15 cellular contexts compared by ENCODE assay signal in genomic region chr13:40875048-40875447, GRCh38.
DNase-seq lines count a peak whose midpoint lies in the region; ATAC-seq and TF ChIP-seq lines count a peak whose summit lies in the region.
"Had no signal": no experiment of that assay in that cellular context is flagged by ENCODE, and none has a peak within 500 bp of the region (broad histone marks: within the 10 kb centered on the region; RNA-seq: fewer than 3 reads in every experiment).

No MANE protein-coding gene starts in this region.

- no peak for ATAC-seq in GM21381 (IDR thresholded peaks at IDR 0.05; ENCODE audit: unreplicated experiment)

- WGBS in thyroid gland, 2 donors: 90 to 94% methylated on average over 4 of the region's 4 CpGs

- H3K4me1 ChIP-seq in BLaER1 (no peaks in the 10 kb centered on the region), thyroid gland (peaks cover 47% of the 10 kb centered on the region in 2 donors)
- H3K4me1 ChIP-seq: HAP-1 had no signal

- H4K20me1 ChIP-seq in BLaER1: no peaks in the 10 kb centered on the region

- no peaks in the 10 kb centered on the region for H3K27me3 Mint-ChIP-seq in progenitor cell of endocrine pancreas
- H3K27me3 Mint-ChIP-seq: B cell; CD4-positive, alpha-beta memory T cell had no signal

- H3K4me3 ChIP-seq in BLaER1 (0 out of 2 replicates have a peak overlapping the region, but pooled peaks have one; percentile 28), thyroid gland (replicated peaks in 1 of 3) (no peak overlapping the region)
- H3K4me3 ChIP-seq: HAP-1 had no signal

- H3K27ac Mint-ChIP-seq in progenitor cell of endocrine pancreas: peak overlapping the region; percentile 16
- H3K27ac Mint-ChIP-seq: B cell had no signal

- no peak overlapping the region for H3K4me2 ChIP-seq in BLaER1

- peaks cover 95% of the 10 kb centered on the region for H3K9me3 ChIP-seq in BLaER1
- H3K9me3 ChIP-seq in thyroid gland: no peaks in the 10 kb centered on the region
- H3K9me3 ChIP-seq: HAP-1 had no signal

- H3K27me3 ChIP-seq in BLaER1 (no peaks in the 10 kb centered on the region), thyroid gland (no peaks in the 10 kb centered on the region)

- TF ChIP-seq CTCF in VCaP (conservative IDR thresholded peaks at IDR 0.05) (no peak), progenitor cell of endocrine pancreas (IDR thresholded peaks at IDR 0.05; ENCODE audit: unreplicated experiment) (no peak), thyroid gland (IDR thresholded peaks at IDR 0.05) (no peak)

- TF ChIP-seq POLR2A in thyroid gland (IDR thresholded peaks at IDR 0.05): no peak

- H3K27ac ChIP-seq in BLaER1 (no peak overlapping the region), VCaP (peak overlapping the region; percentile 73), thyroid gland (peak overlapping the region in 2 of 3 donors; percentile 89 to 91)
- H3K27ac ChIP-seq: C4-2B had no signal

- H3K36me3 Mint-ChIP-seq in progenitor cell of endocrine pancreas (ENCODE audit: insufficient read depth): peaks cover 81% of the 10 kb centered on the region

- H3K4me3 Mint-ChIP-seq in progenitor cell of endocrine pancreas (ENCODE audit: low read depth): no peak overlapping the region
- H3K4me3 Mint-ChIP-seq: B cell had no signal

- intact Hi-C loops in thyroid gland (cut with DNase I): no loop called here

- H3K36me3 ChIP-seq in BLaER1 (peaks cover 66% of the 10 kb centered on the region), thyroid gland (no peaks in the 10 kb centered on the region)
- H3K36me3 ChIP-seq: HAP-1 had no signal

- DNase-seq in progenitor cell of endocrine pancreas (ENCODE audit: low spot score, unreplicated experiment) (no peak), thyroid gland (no peak), NK-92 (lab: John Stamatoyannopoulos, UW; ENCODE audit: unreplicated experiment) (no peak), pons (ENCODE audit: low spot score) (no peak)
- DNase-seq: COR-L47, DMS153, DMS79 treated with DMSO at 0.1 percent for 48 hours, EL had no signal

- H3K9me3 Mint-ChIP-seq in progenitor cell of endocrine pancreas (ENCODE audit: low read depth): peaks cover 52% of the 10 kb centered on the region

- H3K9ac ChIP-seq in BLaER1: no peak overlapping the region

- H3K4me1 Mint-ChIP-seq in progenitor cell of endocrine pancreas (ENCODE audit: low read depth): no peaks in the 10 kb centered on the region
- H3K4me1 Mint-ChIP-seq: B cell had no signal
